ENCODE assay signal across 8 cellular contexts in the genomic region with DNA sequence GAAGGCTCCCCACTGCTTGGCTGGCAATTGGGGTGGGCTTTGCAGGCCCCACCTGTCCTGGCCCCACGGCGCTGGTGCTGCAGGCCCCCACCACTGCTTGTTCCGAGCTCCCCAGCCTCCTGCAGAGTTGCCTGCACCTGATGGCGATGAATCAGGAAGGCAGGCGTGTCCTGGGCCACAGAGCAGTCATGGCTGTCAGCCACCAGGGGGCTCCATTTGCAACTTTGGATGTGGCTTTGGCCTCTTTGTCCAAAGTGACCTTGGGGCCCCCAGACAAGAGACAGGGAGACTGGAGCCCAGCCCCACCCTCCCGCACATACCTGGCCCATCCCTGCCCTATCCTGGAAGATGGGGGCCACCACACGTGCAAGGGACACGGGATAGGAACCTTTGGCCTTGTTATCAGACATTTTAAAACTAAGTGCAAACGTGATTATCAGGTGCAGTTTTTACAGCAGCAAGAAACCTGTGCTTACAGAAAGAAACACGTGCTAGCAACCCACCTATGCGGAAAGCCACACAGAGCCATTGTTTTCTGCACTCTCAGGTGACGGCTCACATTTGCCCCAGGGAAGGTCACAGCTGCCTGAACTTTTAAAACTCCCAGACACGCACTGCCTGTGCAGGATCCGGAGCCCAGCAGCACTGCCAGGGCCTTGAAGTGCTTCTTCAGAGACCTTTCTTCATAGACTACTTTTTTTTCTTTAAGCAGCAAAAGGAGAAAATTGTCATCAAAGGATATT. TPM values are rescaled to one million over a fixed set of nuclear protein-coding genes. Genes with fewer than 3 reads are reported as not detected.
DNase-seq lines count a peak whose midpoint lies in the region; ATAC-seq and TF ChIP-seq lines count a peak whose summit lies in the region.

Gene DNASE1 (plus strand): TSS at position 443 of the 743 bp plus-strand sequence. CDS start 683 bp downstream, outside the sequence.

- peaks cover 37% of the 10 kb centered on the region for H3K36me3 Mint-ChIP-seq in T-helper 2 cell treated with Interferon-gamma antibody and Interleukin-4, amounts not matched to agents 5 μg/mL and 100 μg/mL, for 36 hours (ENCODE audit: low read depth)

- H3K4me3 ChIP-seq in IMR-90 (ENCODE audit: insufficient read depth, low read depth, low read length) (no peak within 1 kb of the TSS), astrocyte of the spinal cord (ENCODE audit: low read depth, low read length) (no peak within 1 kb of the TSS)

- in situ Hi-C loops in IMR-90 (cut with MboI; ENCODE audit: low sequenced_read_pairs) = no loop called here
- in situ Hi-C loops in astrocyte of the spinal cord (cut with HindIII; ENCODE audit: low sequenced_read_pairs) = no loop called here

- peaks cover 0 to 12% of the 10 kb centered on the region in 2 experiments; a peak in 1 of 4 replicates for H3K79me1 ChIP-seq in IMR-90 (ENCODE audit: low read depth in 1 of 2, low read length in 2 of 2)

- ATAC-seq in IMR-90 (ENCODE audit: low read depth) = peak; percentile 27
- no peak for ATAC-seq in GM18907 (IDR thresholded peaks at IDR 0.05; ENCODE audit: unreplicated experiment)

- H4K8ac ChIP-seq in IMR-90 (ENCODE audit: low read depth in 2 of 2, low read length in 2 of 2) = no peak within 1 kb of the TSS

- peaks cover 53% of the 10 kb centered on the region for H3K36me3 ChIP-seq in IMR-90 (ENCODE audit: control insufficient read depth, insufficient read depth, low read length)

- H4K91ac ChIP-seq in IMR-90 (ENCODE audit: insufficient read depth, low read depth, low read length) = no peak within 1 kb of the TSS

- TF ChIP-seq CTCF in IMR-90 (conservative IDR thresholded peaks at IDR 0.05; ENCODE audit: low read depth, low read length) = peak; percentile 49
- TF ChIP-seq CTCF in astrocyte of the spinal cord (IDR thresholded peaks at IDR 0.05; ENCODE audit: low read depth, low read length) = peak; percentile 77

- H3K9me1 ChIP-seq in IMR-90 (ENCODE audit: insufficient read depth, low read length) = peaks cover 14% of the 10 kb centered on the region

- TF ChIP-seq POLR2A in IMR-90 (IDR thresholded peaks at IDR 0.05; ENCODE audit: low read depth, low read length) = no peak

- H3K4me1 Mint-ChIP-seq in T-helper 2 cell treated with Interferon-gamma antibody and Interleukin-4, amounts not matched to agents 5 μg/mL and 100 μg/mL, for 36 hours (ENCODE audit: low read depth) = peaks cover 9% of the 10 kb centered on the region

- H3K9me3 ChIP-seq in IMR-90 (ENCODE audit: control insufficient read depth, insufficient read depth, low read length) = no peaks in the 10 kb centered on the region

- no peak within 1 kb of the TSS for H3K4me2 ChIP-seq in IMR-90 (ENCODE audit: low read depth, low read length)

- POLR2A ChIA-PET in IMR-90 (lab: Charles Lee; ENCODE audit: unreplicated experiment) = no interaction called here

- no peak within 1 kb of the TSS for H4K5ac ChIP-seq in IMR-90 (ENCODE audit: low read depth, low read length)

- CTCF ChIA-PET in IMR-90 (lab: Yijun Ruan, JAX) = no interaction called here

- H2AK9ac ChIP-seq in IMR-90 (replicated peaks; ENCODE audit: low read depth, low read length, poor library complexity) = peak within 1 kb of the TSS; percentile 31

- no peaks in the 10 kb centered on the region for H3K9me3 Mint-ChIP-seq in T-helper 2 cell treated with Interferon-gamma antibody and Interleukin-4, amounts not matched to agents 5 μg/mL and 100 μg/mL, for 36 hours

- H2AFZ ChIP-seq in IMR-90 (replicated peaks; ENCODE audit: low read length, poor library complexity) = peak within 1 kb of the TSS; percentile 46

- no peak within 1 kb of the TSS for H3K56ac ChIP-seq in IMR-90 (ENCODE audit: extremely low read depth, insufficient read depth, low read length)

- TF ChIP-seq RAD21 in IMR-90 (IDR thresholded peaks at IDR 0.05; ENCODE audit: low read length) = peak; percentile 24

- no peak within 1 kb of the TSS for H3K14ac ChIP-seq in IMR-90 (replicated peaks; ENCODE audit: low read depth, low read length)

- dilution Hi-C loops in IMR-90 (cut with HindIII; ENCODE audit: low sequenced_read_pairs, unreplicated experiment) = no loop called here

- no peaks in the 10 kb centered on the region for H3K27me3 Mint-ChIP-seq in T-helper 2 cell treated with Interferon-gamma antibody and Interleukin-4, amounts not matched to agents 5 μg/mL and 100 μg/mL, for 36 hours (ENCODE audit: low read depth)

- peak; percentile 83 for DNase-seq in ELF-1 (ENCODE audit: low read depth, low spot score)
- peak; percentile 36 for DNase-seq in IMR-90
- DNase-seq in T-helper 2 cell treated with Interferon-gamma antibody and Interleukin-4, amounts not matched to agents 5 μg/mL and 100 μg/mL, for 36 hours (ENCODE audit: low spot score) = peak; percentile 42
- peak; percentile 48 for DNase-seq in astrocyte of the spinal cord (ENCODE audit: low read depth, low spot score)
- DNase-seq in iPS-NIHi11 (ENCODE audit: low spot score) = peak; percentile 88
- DNase-seq in stimulated activated CD4-positive, alpha-beta T cell treated with anti-CD3 and anti-CD28 coated beads, Interleukin-1b, Interleukin-23, amount 100 ng/mL, for 24 hours (ENCODE audit: low read depth in 4 of 4, low spot score in 1 of 4) = peak; percentile 21 to 48 (median 32)
- DNase-seq in COR-L47 (lab: John Stamatoyannopoulos, UW) = no peak

- no peak within 1 kb of the TSS for H2BK5ac ChIP-seq in IMR-90 (ENCODE audit: low read depth, low read length, poor library complexity, severe bottlenecking)

- H4K20me1 ChIP-seq in IMR-90 (ENCODE audit: insufficient read depth, low read length) = peaks cover 10% of the 10 kb centered on the region

- H2BK120ac ChIP-seq in IMR-90 (ENCODE audit: low read depth, low read length) = no peak within 1 kb of the TSS

- no peak within 1 kb of the TSS for H2AK5ac ChIP-seq in IMR-90 (ENCODE audit: low read depth, low read length)

- H3K4ac ChIP-seq in IMR-90 (ENCODE audit: low read depth, low read length) = no peak within 1 kb of the TSS

- H3K27ac ChIP-seq in IMR-90 (ENCODE audit: insufficient read depth, low read length) = no peak within 1 kb of the TSS

- no peak within 1 kb of the TSS for H3K9ac ChIP-seq in IMR-90 (ENCODE audit: low read depth, low read length)

- no peak within 1 kb of the TSS for H3K18ac ChIP-seq in IMR-90 (ENCODE audit: low read depth, low read length)

- H2BK15ac ChIP-seq in IMR-90 (ENCODE audit: low read depth, low read length) = no peak within 1 kb of the TSS

- 79% methylated on average over 5 of the region's 14 CpGs; no CpG with 5 or more reads in 1 of the 2 experiments for WGBS in IMR-90 (ENCODE audit: extremely low coverage in 2 of 2, insufficient read length in 1 of 2), 2 experiments

- H3K27me3 ChIP-seq in IMR-90 (ENCODE audit: control insufficient read depth, insufficient read depth, low read length) = no peaks in the 10 kb centered on the region

- no peak within 1 kb of the TSS for H3K23ac ChIP-seq in IMR-90 (ENCODE audit: low read depth, low read length)

- no peak within 1 kb of the TSS for H3K27ac Mint-ChIP-seq in T-helper 2 cell treated with Interferon-gamma antibody and Interleukin-4, amounts not matched to agents 5 μg/mL and 100 μg/mL, for 36 hours

- intact Hi-C loops in IMR-90 (cut with micrococcal nuclease) = no loop called here

- H2BK20ac ChIP-seq in IMR-90 (ENCODE audit: low read depth, low read length) = no peak within 1 kb of the TSS

- no TSS peak for BruUV-seq in IMR-90 (replicated peaks; lab: Mats Ljungman, UMichigan)

- H3K4me1 ChIP-seq in IMR-90 (ENCODE audit: control insufficient read depth, insufficient read depth, low read length) = no peaks in the 10 kb centered on the region

- H3K4me3 Mint-ChIP-seq in T-helper 2 cell treated with Interferon-gamma antibody and Interleukin-4, amounts not matched to agents 5 μg/mL and 100 μg/mL, for 36 hours = no peak within 1 kb of the TSS

TF ChIP-seq in IMR-90, 13 proteins besides CTCF, POLR2A, EP300 and RAD21:
- TF ChIP-seq MXI1 (IDR thresholded peaks at IDR 0.05; ENCODE audit: borderline replicate concordance, low read depth, low read length) (no peak), FOS (IDR thresholded peaks at IDR 0.05; ENCODE audit: low read depth, low read length) (no peak), NFE2L2 (IDR thresholded peaks at IDR 0.05; ENCODE audit: low read depth, low read length) (no peak), RCOR1 (IDR thresholded peaks at IDR 0.05; ENCODE audit: insufficient replicate concordance, low read length) (no peak), CEBPB (IDR thresholded peaks at IDR 0.05; ENCODE audit: low read depth, low read length) (no peak), SMC3 (IDR thresholded peaks at IDR 0.05; ENCODE audit: low read depth, low read length) (peak; percentile 19; the same call in 1 of the 2 replicates), BHLHE40 (IDR thresholded peaks at IDR 0.05; ENCODE audit: low read depth, low read length) (no peak), MAFK (IDR thresholded peaks at IDR 0.05; ENCODE audit: low read depth, low read length) (no peak)

RNA-seq across cellular contexts. Expression of gene DNASE1, which starts in this region (rescaled TPM):
- 5.4 and 6.1 TPM in 2 replicates for total RNA-seq in IMR-90 (2012; rRNA removed)
- 12.9 and 15.9 TPM in 2 replicates for polyA plus RNA-seq in IMR-90 (2012; rRNA removed)
- 3.6 and 9.3 TPM in 2 replicates for polyA plus RNA-seq in IMR-90 (2012; cell fraction: cytosol; rRNA removed)
- polyA plus RNA-seq in IMR-90 (2012; cell fraction: nucleus; rRNA removed; ENCODE audit: low replicate concordance) = 35.4 and 59.0 TPM in 2 replicates
